Comparison of ENCODE assay signal across 25 cellular contexts in the genomic region with DNA sequence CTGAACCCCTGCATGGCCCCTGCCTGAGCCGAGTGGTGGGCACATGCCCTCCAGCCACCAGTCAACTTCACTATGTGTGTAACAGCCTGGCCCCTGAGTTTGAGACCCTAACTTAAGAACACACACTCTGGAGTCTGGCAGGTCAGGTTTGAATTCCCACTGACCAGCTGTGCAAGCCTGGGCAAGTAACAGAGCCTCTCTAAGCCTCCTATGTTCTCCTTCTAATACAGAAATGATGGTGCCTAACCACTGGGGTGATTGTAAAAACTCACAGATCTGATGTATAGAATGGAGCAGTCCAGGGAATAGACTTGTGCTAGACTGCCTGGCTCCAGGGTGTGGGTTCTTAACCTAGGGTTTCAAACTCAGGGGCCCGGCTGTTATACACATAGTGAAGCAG.
"Had no signal": no experiment of that assay in that cellular context is flagged by ENCODE, and none has a peak within 500 bp of the region (broad histone marks: within the 10 kb centered on the region; RNA-seq: fewer than 3 reads in every experiment).

No MANE protein-coding gene starts in this region.

- H3K4me2 ChIP-seq: KMS-11 had no signal

- H3K9ac ChIP-seq: KMS-11 had no signal

- H3K4me3 ChIP-seq: ascending aorta, body of pancreas, cardiac muscle cell, MG63 had no signal

- H3K9me3 ChIP-seq: ascending aorta, body of pancreas, MG63 had no signal

- ATAC-seq: activated naive CD8-positive, alpha-beta T cell treated with anti-CD3 and anti-CD28 coated beads, Interleukin-2, amount 50 U/mL, for 24 hours; activated T-cell treated with anti-CD3 and anti-CD28 coated beads, Interleukin-2, amount 50 U/mL, for 4 hours; body of pancreas had no signal

- H3K27ac ChIP-seq: ascending aorta, body of pancreas, cardiac muscle cell, KMS-11 had no signal

- H3K4me1 ChIP-seq: ascending aorta, body of pancreas had no signal

- DNase-seq: activated B cell treated with CpG ODN at 0.5 μM for 24 hours; activated CD4-positive, alpha-beta T cell treated with anti-CD3 and anti-CD28 coated beads for 1 hour; activated CD4-positive, alpha-beta T cell treated with anti-CD3 and anti-CD28 coated beads, Interleukin-2, amount 10 ng/mL, durations not matched to agents 24 days and 14 days; activated CD4-positive, alpha-beta T cell treated with anti-CD3 and anti-CD28 coated beads, Interleukin-2, amount 50 U/mL, for 48 hours; activated effector memory CD4-positive, alpha-beta T cell treated with anti-CD3 and anti-CD28 coated beads, Interleukin-2, amount 50 U/mL, for 16 hours; activated naive CD4-positive, alpha-beta T cell treated with Interleukin-2 at 50 U/mL for 16 hours; activated naive CD8-positive, alpha-beta T cell treated with anti-CD3 and anti-CD28 coated beads, Interleukin-2, amount 50 U/mL, for 24 hours; activated T-cell treated with anti-CD3 and anti-CD28 coated beads, Interleukin-2, amount 50 U/mL, for 4 hours; amniotic stem cell; body of pancreas; MG63; MV-4-11; NCI-H1092 treated with DMSO at 0.1 percent for 48 hours; NCI-H1417 treated with DMSO at 0.1 percent for 48 hours; NCI-H1694; NCI-H2029 treated with DMSO at 0.1 percent for 48 hours; NCI-H510A treated with DMSO at 0.1 percent for 48 hours; NCI-H69; NK-92 treated with Interleukin-12 subunit alpha and Interleukin-12 subunit beta, amount 100 ng/mL, for 24 hours; OCI-M1; RPMI8226; SHP77 treated with DMSO at 0.1 percent for 48 hours had no signal

- H3K27me3 ChIP-seq: ascending aorta, body of pancreas, cardiac muscle cell, MG63 had no signal

- H3K36me3 ChIP-seq: ascending aorta, cardiac muscle cell, MG63 had no signal
